ENCODE assay signal across 9 cellular contexts in the genomic region with DNA sequence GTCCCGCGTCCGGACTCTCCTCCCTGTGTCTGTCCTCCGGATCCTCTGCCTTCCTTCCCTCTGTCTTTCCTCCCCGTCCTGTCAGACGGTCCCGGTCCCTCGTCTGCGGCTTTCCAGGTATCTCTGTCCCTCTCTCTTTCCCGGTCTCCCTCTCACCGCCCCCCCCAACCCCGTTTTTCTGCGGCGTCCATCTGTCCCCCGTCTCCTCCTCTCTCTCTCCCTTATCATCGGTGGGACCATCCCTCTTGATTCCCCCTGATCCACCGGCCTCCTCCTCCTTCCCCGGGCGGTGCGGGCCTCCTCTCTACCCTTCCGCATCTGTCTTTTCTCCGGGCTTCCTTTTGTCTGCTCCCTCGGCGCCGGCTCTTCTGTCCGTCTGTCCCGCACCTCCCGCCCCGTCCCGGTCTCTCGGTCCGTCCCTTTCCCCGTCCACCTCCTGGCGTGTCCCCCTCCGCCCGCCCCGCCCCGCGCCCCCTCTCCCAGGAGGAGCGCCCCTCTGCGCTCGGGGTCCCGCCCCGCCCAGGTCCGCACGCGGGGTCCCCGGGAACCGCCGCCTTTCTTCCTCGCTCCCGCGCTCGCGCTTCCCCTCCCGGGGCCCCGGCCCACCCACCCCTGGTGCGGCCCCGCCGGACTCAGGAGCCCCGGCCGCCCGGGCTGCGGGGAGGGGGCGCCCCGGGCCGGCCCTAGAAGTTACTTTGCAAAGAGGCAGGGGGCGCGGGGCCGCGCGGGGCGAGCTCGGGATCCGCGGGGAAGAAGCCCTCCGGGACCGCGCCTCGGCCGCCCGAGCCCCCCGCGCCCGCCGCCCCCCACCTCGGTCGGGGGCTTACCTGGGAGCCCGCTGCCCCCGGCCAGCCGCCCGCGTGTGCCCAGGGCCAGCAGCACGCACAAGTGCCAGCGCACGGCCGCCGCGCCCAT. TPM values are rescaled to one million over a fixed set of nuclear protein-coding genes. Genes with fewer than 3 reads are reported as not detected.
A peak's percentile ranks its signal among the peaks of the same experiment; 100 is the strongest.
DNase-seq lines count a peak whose midpoint lies in the region; ATAC-seq and TF ChIP-seq lines count a peak whose summit lies in the region.
"Had no signal": no experiment of that assay in that cellular context is flagged by ENCODE, and none has a peak within 500 bp of the region (broad histone marks: within the 10 kb centered on the region; RNA-seq: fewer than 3 reads in every experiment).

No MANE protein-coding gene starts in this region.

- intact Hi-C loops in dendritic cell treated with granulocyte-macrophage colony-stimulating factor and Interleukin-4, amounts not matched to agents 40 ng/mL and 50 ng/mL, for 4 days (cut with micrococcal nuclease) = no loop called here

- H3K27ac Mint-ChIP-seq in stimulated activated naive CD8-positive, alpha-beta T cell treated with anti-CD3 and anti-CD28 coated beads, Interleukin-15, amount 100 ng/mL, for 72 hours = no peak overlapping the region
- H3K27ac Mint-ChIP-seq in dendritic cell treated with granulocyte-macrophage colony-stimulating factor and Interleukin-4, amounts not matched to agents 40 ng/mL and 50 ng/mL, for 4 days = no peak overlapping the region
- no peak overlapping the region for H3K27ac Mint-ChIP-seq in neural crest cell (ENCODE audit: unreplicated experiment)

- no peaks in the 10 kb centered on the region for H3K9me3 Mint-ChIP-seq in stimulated activated naive CD8-positive, alpha-beta T cell treated with anti-CD3 and anti-CD28 coated beads, Interleukin-15, amount 100 ng/mL, for 72 hours
- no peaks in the 10 kb centered on the region for H3K9me3 Mint-ChIP-seq in dendritic cell treated with granulocyte-macrophage colony-stimulating factor and Interleukin-4, amounts not matched to agents 40 ng/mL and 50 ng/mL, for 4 days
- no peaks in the 10 kb centered on the region for H3K9me3 Mint-ChIP-seq in neural crest cell

- peaks cover 69% of the 10 kb centered on the region for H3K27me3 Mint-ChIP-seq in stimulated activated naive CD8-positive, alpha-beta T cell treated with anti-CD3 and anti-CD28 coated beads, Interleukin-15, amount 100 ng/mL, for 72 hours
- peaks cover 52% of the 10 kb centered on the region for H3K27me3 Mint-ChIP-seq in dendritic cell treated with granulocyte-macrophage colony-stimulating factor and Interleukin-4, amounts not matched to agents 40 ng/mL and 50 ng/mL, for 4 days
- peaks cover 74% of the 10 kb centered on the region for H3K27me3 Mint-ChIP-seq in neural crest cell (ENCODE audit: low read depth)

- TF ChIP-seq CTCF in neural crest cell (conservative IDR thresholded peaks at IDR 0.05) = no peak
- no peak for TF ChIP-seq CTCF in GM10266 (IDR thresholded peaks at IDR 0.05; ENCODE audit: control insufficient read depth, insufficient read depth, low read depth, missing control alignments)

- DNase-seq in stimulated activated naive CD8-positive, alpha-beta T cell treated with anti-CD3 and anti-CD28 coated beads, Interleukin-15, amount 100 ng/mL, for 72 hours = no peak
- DNase-seq in stimulated activated naive CD8-positive, alpha-beta T cell treated with anti-CD3 and anti-CD28 coated beads, Interleukin-15, Interleukin-2, amounts not matched to agents 100 U/mL and 50 U/mL, for 24 hours = no peak
- DNase-seq in neural crest cell (ENCODE audit: low read depth, low spot score) (no peak), GM10266 (ENCODE audit: extremely low spot score) (no peak), NCI-H524 (lab: John Stamatoyannopoulos, UW) (no peak), NCI-H2196 (lab: John Stamatoyannopoulos, UW; ENCODE audit: unreplicated experiment) (no peak)
- DNase-seq: IMR-90 had no signal

- no peak for ATAC-seq in stimulated activated naive CD8-positive, alpha-beta T cell treated with anti-CD3 and anti-CD28 coated beads, Interleukin-15, amount 100 ng/mL, for 72 hours
- ATAC-seq in stimulated activated naive CD8-positive, alpha-beta T cell treated with anti-CD3 and anti-CD28 coated beads, Interleukin-15, Interleukin-2, amounts not matched to agents 100 U/mL and 50 U/mL, for 24 hours = no peak
- no peak for ATAC-seq in GM18498 (IDR thresholded peaks at IDR 0.05; ENCODE audit: unreplicated experiment)

- H3K36me3 Mint-ChIP-seq in dendritic cell treated with granulocyte-macrophage colony-stimulating factor and Interleukin-4, amounts not matched to agents 40 ng/mL and 50 ng/mL, for 4 days (ENCODE audit: low read depth) = no peaks in the 10 kb centered on the region
- no peaks in the 10 kb centered on the region for H3K36me3 Mint-ChIP-seq in neural crest cell (ENCODE audit: low read depth)

- H3K4me1 Mint-ChIP-seq in stimulated activated naive CD8-positive, alpha-beta T cell treated with anti-CD3 and anti-CD28 coated beads, Interleukin-15, amount 100 ng/mL, for 72 hours = peaks cover 17% of the 10 kb centered on the region
- peaks cover 43% of the 10 kb centered on the region for H3K4me1 Mint-ChIP-seq in dendritic cell treated with granulocyte-macrophage colony-stimulating factor and Interleukin-4, amounts not matched to agents 40 ng/mL and 50 ng/mL, for 4 days (ENCODE audit: low read depth)
- H3K4me1 Mint-ChIP-seq in neural crest cell = peaks cover 12% of the 10 kb centered on the region

- H3K4me3 Mint-ChIP-seq in stimulated activated naive CD8-positive, alpha-beta T cell treated with anti-CD3 and anti-CD28 coated beads, Interleukin-15, amount 100 ng/mL, for 72 hours = peak overlapping the region; percentile 27 to 29
- peak overlapping the region; percentile 28 for H3K4me3 Mint-ChIP-seq in dendritic cell treated with granulocyte-macrophage colony-stimulating factor and Interleukin-4, amounts not matched to agents 40 ng/mL and 50 ng/mL, for 4 days
- peak overlapping the region; percentile 75 for H3K4me3 Mint-ChIP-seq in neural crest cell

RNA-seq across cellular contexts. Expression of a gene that starts 0.6 kb away (rescaled TPM):
- total RNA-seq in neural crest cell = 10.6 and 12.1 TPM in 2 replicates
- total RNA-seq: IMR-90 had no signal
